Comparison of ENCODE assay signal across 18 cellular contexts in the genomic region with DNA sequence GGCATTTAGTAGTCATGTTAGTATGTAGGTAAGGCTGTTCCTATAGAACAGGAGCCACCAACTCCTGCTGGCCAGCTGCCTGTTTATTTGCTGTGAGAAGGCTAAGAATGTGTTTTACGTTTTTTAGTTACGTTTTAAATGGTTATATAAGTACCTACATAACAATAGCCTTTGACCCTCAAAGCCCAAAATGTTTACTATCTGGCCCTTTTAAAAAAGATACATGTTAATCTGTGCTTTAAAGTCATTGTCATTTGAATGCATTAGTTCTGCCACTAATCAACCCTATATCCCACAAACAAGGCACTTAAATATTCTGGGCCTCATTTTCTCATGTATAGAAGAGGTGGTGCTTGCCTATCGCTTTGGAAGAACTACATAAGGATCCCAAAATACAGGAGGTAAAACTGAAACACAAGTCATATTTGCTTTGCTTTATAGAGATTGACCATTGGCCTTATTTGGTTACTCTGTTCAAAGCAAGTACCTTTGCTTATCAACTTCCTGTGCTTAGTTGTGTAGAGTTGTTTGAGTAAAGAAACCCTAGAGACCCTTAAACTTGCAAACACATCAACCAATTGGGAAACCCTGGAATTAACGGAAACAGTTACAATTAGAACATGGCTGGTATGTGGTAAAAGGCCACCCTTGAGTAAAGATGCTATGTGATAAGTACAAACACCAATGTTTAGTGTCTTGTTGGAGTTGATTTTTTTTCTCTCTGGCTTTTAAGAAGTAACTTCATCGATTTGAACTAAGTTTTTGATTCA. TPM values are rescaled to one million over a fixed set of nuclear protein-coding genes. Genes with fewer than 3 reads are reported as not detected.
DNase-seq lines count a peak whose midpoint lies in the region; ATAC-seq, FAIRE-seq and TF ChIP-seq lines count a peak whose summit lies in the region.
"Had no signal": no experiment of that assay in that cellular context is flagged by ENCODE, and none has a peak within 500 bp of the region (broad histone marks: within the 10 kb centered on the region; RNA-seq: fewer than 3 reads in every experiment).

No MANE protein-coding gene starts in this region.

- H2AFZ ChIP-seq in H1 (ENCODE audit: low read length) = no peak overlapping the region
- H2AFZ ChIP-seq: PC-9 had no signal

- no peaks in the 10 kb centered on the region for H3K23me2 ChIP-seq in H1 (ENCODE audit: low read depth, low read length)

- no peak for FAIRE-seq in H1 (lab: Jason Lieb, UNC)
- FAIRE-seq: GM12891 had no signal

- CTCF ChIA-PET in H1 (lab: Charles Lee; ENCODE audit: partially characterized antibody) = interaction anchor here (0.8 kb wide), 1 partner anchor 34 kb away, joined by 3 read pairs; no protein-coding TSS in a partner anchor
- CTCF ChIA-PET in CD4-positive, alpha-beta memory T cell (lab: Charles Lee; ENCODE audit: partially characterized antibody) = no interaction called here

- no peak overlapping the region for H3K4me3 ChIP-seq in H1 (ENCODE audit: extremely low read depth in 1 of 4, insufficient read depth in 2 of 4, low read depth in 3 of 4, low read length in 4 of 4)
- no peak overlapping the region for H3K4me3 ChIP-seq in right lobe of liver
- no peak overlapping the region for H3K4me3 ChIP-seq in CD4-positive, alpha-beta memory T cell (ENCODE audit: low read length in 2 of 2)
- H3K4me3 ChIP-seq: PC-9 had no signal

- no peaks in the 10 kb centered on the region for H3K36me3 Mint-ChIP-seq in natural killer cell
- peaks cover 27% of the 10 kb centered on the region for H3K36me3 Mint-ChIP-seq in natural killer cell treated with Interleukin-12 subunit alpha and Interleukin-12 subunit beta and Interleukin-15 and Interleukin-18, amount 100 ng/mL, for 72 hours
- peaks cover 56 to 58% of the 10 kb centered on the region in 2 donors for H3K36me3 Mint-ChIP-seq in CD4-positive, alpha-beta memory T cell

- H3K36me3 ChIP-seq in H1 (ENCODE audit: control insufficient read depth in 2 of 4, insufficient read depth in 4 of 4, low read length in 3 of 4) = peaks cover 10 to 45% (median 22%) of the 10 kb centered on the region in 4 experiments
- peaks cover 0 to 3% (median under 1%) of the 10 kb centered on the region in 4 donors for H3K36me3 ChIP-seq in right lobe of liver
- H3K36me3 ChIP-seq in CD4-positive, alpha-beta memory T cell (ENCODE audit: insufficient read depth, low read length) = peaks cover 16% of the 10 kb centered on the region

- no peak overlapping the region for H3K23ac ChIP-seq in H1 (ENCODE audit: insufficient read length)

- WGBS in H1 (ENCODE audit: extremely low coverage in 1 of 2, insufficient coverage in 1 of 2, insufficient read length in 1 of 2, insufficient replicate concordance in 2 of 2, low coverage in 1 of 2, low lambda C conversion rate in 2 of 2, missing lambda C conversion rate in 1 of 2), 2 experiments = 70% methylated on average over 5 of the region's 5 CpGs; no CpG with 5 or more reads in 1 of the 2 experiments
- WGBS in right lobe of liver (ENCODE audit: insufficient coverage, low coverage, low lambda C conversion rate, missing lambda C conversion rate) = 29% methylated on average over 5 of the region's 5 CpGs

- no peak overlapping the region for H3K4me3 Mint-ChIP-seq in natural killer cell
- no peak overlapping the region for H3K4me3 Mint-ChIP-seq in natural killer cell treated with Interleukin-12 subunit alpha and Interleukin-12 subunit beta and Interleukin-15 and Interleukin-18, amount 100 ng/mL, for 72 hours
- no peak overlapping the region for H3K4me3 Mint-ChIP-seq in CD4-positive, alpha-beta memory T cell
- H3K4me3 Mint-ChIP-seq: CD14-positive monocyte, HFFc6 had no signal

- H3K79me2 ChIP-seq in H1 (ENCODE audit: control insufficient read depth in 1 of 2, insufficient read depth in 2 of 2, low read length in 2 of 2) = no peaks in the 10 kb centered on the region

- no peak overlapping the region for H3K18ac ChIP-seq in H1 (ENCODE audit: extremely low read depth, low read length)

- DNase-seq in natural killer cell (no peak), H1 (ENCODE audit: low read depth in 1 of 2, low spot score in 2 of 2) (no peak), right lobe of liver (no peak), NCI-H146 (lab: John Stamatoyannopoulos, UW) (no peak)
- no peak for DNase-seq in natural killer cell treated with Interleukin-12 subunit alpha and Interleukin-12 subunit beta and Interleukin-15 and Interleukin-18, amount 100 ng/mL, for 72 hours (ENCODE audit: low spot score)
- DNase-seq in CD4-positive, alpha-beta memory T cell = no peak
- DNase-seq: DMS79, GOT3, HFFc6, NCI-H1694, NCI-H446, NCI-H774, PC-9 had no signal

- TF ChIP-seq RAD21 in H1 (IDR thresholded peaks at IDR 0.05 in 1 of 2, conservative IDR thresholded peaks at IDR 0.05 in 1 of 2; ENCODE audit: low read depth in 2 of 2, low read length in 2 of 2) = no peak

- no peak overlapping the region for H3K27ac ChIP-seq in H1 (ENCODE audit: low read depth, low read length)
- H3K27ac ChIP-seq in right lobe of liver = peak overlapping the region in 2 of 3 donors; percentile 45 to 85
- no peak overlapping the region for H3K27ac ChIP-seq in CD4-positive, alpha-beta memory T cell (ENCODE audit: low read depth, low read length)
- H3K27ac ChIP-seq: PC-9 had no signal

- H2BK120ac ChIP-seq in H1 (replicated peaks; ENCODE audit: low read depth, low read length) = no peak overlapping the region

- no peak for TF ChIP-seq EP300 in H1 (IDR thresholded peaks at IDR 0.05; ENCODE audit: borderline replicate concordance in 1 of 2, low read depth in 2 of 2, low read length in 2 of 2)

- intact Hi-C loops in natural killer cell (cut with micrococcal nuclease) = no loop called here
- intact Hi-C loops in right lobe of liver (cut with DNase I) = no loop called here
- intact Hi-C loops in CD4-positive, alpha-beta memory T cell (cut with micrococcal nuclease) = no loop called here

- no peak overlapping the region for H3K9ac ChIP-seq in H1 (replicated peaks in 1 of 4; ENCODE audit: extremely low read depth in 1 of 4, low read depth in 3 of 4, low read length in 3 of 4)

- no peaks in the 10 kb centered on the region for H3K9me3 Mint-ChIP-seq in natural killer cell
- no peaks in the 10 kb centered on the region for H3K9me3 Mint-ChIP-seq in natural killer cell treated with Interleukin-12 subunit alpha and Interleukin-12 subunit beta and Interleukin-15 and Interleukin-18, amount 100 ng/mL, for 72 hours
- H3K9me3 Mint-ChIP-seq in CD4-positive, alpha-beta memory T cell = peaks cover 0 to 6% (median 0%) of the 10 kb centered on the region in 8 donors
- H3K9me3 Mint-ChIP-seq: HFFc6 had no signal

- no peaks in the 10 kb centered on the region for H3K27me3 Mint-ChIP-seq in natural killer cell (ENCODE audit: low read depth in 2 of 2)
- H3K27me3 Mint-ChIP-seq in natural killer cell treated with Interleukin-12 subunit alpha and Interleukin-12 subunit beta and Interleukin-15 and Interleukin-18, amount 100 ng/mL, for 72 hours = no peaks in the 10 kb centered on the region
- H3K27me3 Mint-ChIP-seq in CD4-positive, alpha-beta memory T cell = no peaks in the 10 kb centered on the region

- H3K56ac ChIP-seq in H1 (replicated peaks; ENCODE audit: insufficient read length, low read depth, low read length) = no peak overlapping the region

- H2BK20ac ChIP-seq in H1 (ENCODE audit: low read length) = no peak overlapping the region

- no peaks in the 10 kb centered on the region for H3K9me3 ChIP-seq in H1 (ENCODE audit: insufficient read depth in 2 of 2, low read depth in 1 of 2, low read length in 1 of 2)
- H3K9me3 ChIP-seq in right lobe of liver = no peaks in the 10 kb centered on the region
- no peaks in the 10 kb centered on the region for H3K9me3 ChIP-seq in CD4-positive, alpha-beta memory T cell (ENCODE audit: control insufficient read depth in 1 of 2, low read length in 2 of 2)

- H3K4me2 ChIP-seq in H1 (ENCODE audit: insufficient read depth in 1 of 2, low read depth in 2 of 2, low read length in 2 of 2) = no peak overlapping the region
- H3K4me2 ChIP-seq: PC-9 had no signal

- no peak overlapping the region for H2AK5ac ChIP-seq in H1 (ENCODE audit: low read depth, low read length)

- peak overlapping the region; percentile 31 to 47 for H3K27ac Mint-ChIP-seq in natural killer cell
- H3K27ac Mint-ChIP-seq in natural killer cell treated with Interleukin-12 subunit alpha and Interleukin-12 subunit beta and Interleukin-15 and Interleukin-18, amount 100 ng/mL, for 72 hours = no peak overlapping the region
- H3K27ac Mint-ChIP-seq in CD4-positive, alpha-beta memory T cell = peak overlapping the region in 2 of 7 donors; percentile 48 to 62
- H3K27ac Mint-ChIP-seq: HFFc6 had no signal

- TF ChIP-seq POLR2A in H1 (IDR thresholded peaks at IDR 0.05; ENCODE audit: control extremely low read depth in 1 of 2, low read depth in 2 of 2, low read length in 2 of 2) = no peak
- no peak for TF ChIP-seq POLR2A in right lobe of liver (IDR thresholded peaks at IDR 0.05)

- no peak overlapping the region for H2BK15ac ChIP-seq in H1 (ENCODE audit: low read length)

- H3K4me1 ChIP-seq in H1 (replicated peaks in 1 of 4; ENCODE audit: control insufficient read depth in 3 of 4, insufficient read depth in 4 of 4, low read length in 3 of 4) (peaks cover 0 to 3% (median 0%) of the 10 kb centered on the region in 4 experiments; a peak in 2 of 7 replicates), right lobe of liver (peaks cover 0 to 28% (median 8%) of the 10 kb centered on the region in 4 donors)
- H3K4me1 ChIP-seq in CD4-positive, alpha-beta memory T cell (ENCODE audit: insufficient read depth, low read length) = no peaks in the 10 kb centered on the region

- no peak overlapping the region for H4K8ac ChIP-seq in H1 (ENCODE audit: extremely low read depth, insufficient read depth, low read length)

- H3K79me1 ChIP-seq in H1 (ENCODE audit: low read depth, low read length) = no peaks in the 10 kb centered on the region; the same call in 1 of the 2 replicates

- H4K91ac ChIP-seq in H1 (replicated peaks; ENCODE audit: insufficient read length, low read length) = no peak overlapping the region

- H3K14ac ChIP-seq in H1 (ENCODE audit: insufficient read length) = no peak overlapping the region

- H3K27me3 ChIP-seq in H1 (replicated peaks in 1 of 4; ENCODE audit: control insufficient read depth in 3 of 4, extremely low read depth in 1 of 4, insufficient read depth in 3 of 4, low read length in 3 of 4) (no peaks in the 10 kb centered on the region), right lobe of liver (no peaks in the 10 kb centered on the region)
- H3K27me3 ChIP-seq in CD4-positive, alpha-beta memory T cell (ENCODE audit: insufficient read depth, low read length) = no peaks in the 10 kb centered on the region

- peaks cover 0 to 2% of the 10 kb centered on the region in 2 experiments for H4K20me1 ChIP-seq in H1 (replicated peaks in 1 of 2; ENCODE audit: control insufficient read depth in 1 of 2, insufficient read depth in 2 of 2, low read length in 2 of 2)

- H2BK5ac ChIP-seq in H1 (ENCODE audit: low read depth, low read length) = no peak overlapping the region

- H3K4ac ChIP-seq in H1 (replicated peaks; ENCODE audit: insufficient read length, low read depth, low read length) = no peak overlapping the region

- H3K4me1 Mint-ChIP-seq in natural killer cell = peaks cover 0 to 6% of the 10 kb centered on the region in 2 donors
- H3K4me1 Mint-ChIP-seq in natural killer cell treated with Interleukin-12 subunit alpha and Interleukin-12 subunit beta and Interleukin-15 and Interleukin-18, amount 100 ng/mL, for 72 hours (ENCODE audit: low read depth in 2 of 2) = peaks cover 0 to 15% of the 10 kb centered on the region in 2 donors
- H3K4me1 Mint-ChIP-seq in CD4-positive, alpha-beta memory T cell = peaks cover 0 to 5% (median 2%) of the 10 kb centered on the region in 4 donors

- H2BK12ac ChIP-seq in H1 (ENCODE audit: low read depth, low read length) = no peak overlapping the region

- ATAC-seq in natural killer cell (no peak), right lobe of liver (peak; percentile 71 to 87 (median 82)), HG03280 (IDR thresholded peaks at IDR 0.05; ENCODE audit: unreplicated experiment) (no peak)
- ATAC-seq in natural killer cell treated with Interleukin-12 subunit alpha and Interleukin-12 subunit beta and Interleukin-15 and Interleukin-18, amount 100 ng/mL, for 72 hours = no peak

- H4K5ac ChIP-seq in H1 (ENCODE audit: insufficient read length, low read depth, low read length) = peak overlapping the region; percentile 11

- POLR2A ChIA-PET in H1 (lab: Charles Lee; ENCODE audit: partially characterized antibody) = interaction anchor here (1.2 kb wide), 1 partner anchor 11 kb away, joined by 3 read pairs; no protein-coding TSS in a partner anchor
- POLR2A ChIA-PET in CD4-positive, alpha-beta memory T cell (lab: Charles Lee; ENCODE audit: partially characterized antibody) = no interaction called here

- TF ChIP-seq CTCF in natural killer cell (IDR thresholded peaks at IDR 0.05) (no peak), H1 (IDR thresholded peaks at IDR 0.05; ENCODE audit: control extremely low read depth in 1 of 3, insufficient read depth in 1 of 3, low read depth in 1 of 3, low read length in 3 of 3) (no peak), right lobe of liver (IDR thresholded peaks at IDR 0.05) (no peak)

RNA-seq across cellular contexts. Expression of gene TIMM23, which starts 25.9 kb away (rescaled TPM):
- 10 to 100 TPM; 26.9 to 31.5 (median 27.3) TPM for total RNA-seq in natural killer cell
- 10 to 100 TPM; 71.6 to 80.1 TPM for total RNA-seq in natural killer cell treated with Interleukin-12 subunit alpha and Interleukin-12 subunit beta and Interleukin-15 and Interleukin-18, amount 100 ng/mL, for 72 hours
- 101 and 106 TPM in 2 replicates for total RNA-seq in H1 (2021; fragmentation: NEBNext Ultra II Directional; extraction: Animal tissue kit (Norgen Biotek cat#: 25700))
- polyA plus RNA-seq in H1 (2011; rRNA removed) = 83.9 and 130 TPM in 2 replicates
- polyA plus RNA-seq in H1 (2011; cell fraction: cytosol; rRNA removed) = 118 TPM
- polyA plus RNA-seq in H1 (2011; cell fraction: nucleus; rRNA removed) = 28.9 TPM
- polyA plus RNA-seq in H1 (2012, experiment 1 of 2) = 102 to 127 TPM (median 108 TPM) in 4 replicates
- polyA plus RNA-seq in H1 (2012, experiment 2 of 2) = 75.9 TPM
- polyA plus RNA-seq in H1 (2013, experiment 1 of 2) = 101 TPM
- polyA plus RNA-seq in H1 (2013, experiment 2 of 2) = 106 TPM
- 61.1 and 78.1 TPM in 2 replicates for polyA minus RNA-seq in H1 (2011; rRNA and poly(A)+ RNA removed)
- polyA minus RNA-seq in H1 (2011; cell fraction: cytosol; rRNA and poly(A)+ RNA removed) = 47.1 TPM
- polyA minus RNA-seq in H1 (2011; cell fraction: nucleus; rRNA and poly(A)+ RNA removed) = 41.9 TPM
- 10 to 100 TPM; 22.2 to 65.7 (median 30.3) TPM for total RNA-seq in right lobe of liver
- total RNA-seq in CD4-positive, alpha-beta memory T cell = 10 to 100 TPM; 25.0 to 25.5 TPM
- polyA plus RNA-seq in CD4-positive, alpha-beta memory T cell = 10 to 100 TPM; 62.8 to 66.6 TPM

RNA-seq across cellular contexts. Expression of gene NCOA4, which starts 32.2 kb away (rescaled TPM):
- total RNA-seq in natural killer cell = 100 to 1,000 TPM in 2 of 3 donors, 10 to 100 TPM in 1; 88.4 to 104 (median 103) TPM
- total RNA-seq in natural killer cell treated with Interleukin-12 subunit alpha and Interleukin-12 subunit beta and Interleukin-15 and Interleukin-18, amount 100 ng/mL, for 72 hours = 100 to 1,000 TPM; 101 to 129 TPM
- 63.7 and 65.2 TPM in 2 replicates for total RNA-seq in H1 (2021; fragmentation: NEBNext Ultra II Directional; extraction: Animal tissue kit (Norgen Biotek cat#: 25700))
- 19.8 and 28.9 TPM in 2 replicates for polyA plus RNA-seq in H1 (2011; rRNA removed)
- 39.3 TPM for polyA plus RNA-seq in H1 (2011; cell fraction: cytosol; rRNA removed)
- 21.7 TPM for polyA plus RNA-seq in H1 (2011; cell fraction: nucleus; rRNA removed)
- 32.7 to 46.6 TPM (median 37.7 TPM) in 4 replicates for polyA plus RNA-seq in H1 (2012, experiment 1 of 2)
- polyA plus RNA-seq in H1 (2012, experiment 2 of 2) = 4.5 TPM
- polyA plus RNA-seq in H1 (2013, experiment 1 of 2) = 39.2 TPM
- polyA plus RNA-seq in H1 (2013, experiment 2 of 2) = 37.6 TPM
- 100 and 135 TPM in 2 replicates for polyA minus RNA-seq in H1 (2011; rRNA and poly(A)+ RNA removed)
- 39.9 TPM for polyA minus RNA-seq in H1 (2011; cell fraction: cytosol; rRNA and poly(A)+ RNA removed)
- 31.0 TPM for polyA minus RNA-seq in H1 (2011; cell fraction: nucleus; rRNA and poly(A)+ RNA removed)
- 100 to 1,000 TPM; 130 to 224 (median 201) TPM for total RNA-seq in right lobe of liver
- 10 to 100 TPM; 71.1 to 71.9 TPM for total RNA-seq in CD4-positive, alpha-beta memory T cell
- polyA plus RNA-seq in CD4-positive, alpha-beta memory T cell = 100 to 1,000 TPM; 165 to 246 TPM

RNA-seq across cellular contexts. Expression of gene MSMB, which starts 47.9 kb away (rescaled TPM):
- total RNA-seq in natural killer cell (not detected), right lobe of liver (under 1 TPM in 1 of 6 experiments, not detected in 5; 0.84 TPM)
- not detected for total RNA-seq in natural killer cell treated with Interleukin-12 subunit alpha and Interleukin-12 subunit beta and Interleukin-15 and Interleukin-18, amount 100 ng/mL, for 72 hours
- not detected in 2 replicates for total RNA-seq in H1 (2021; fragmentation: NEBNext Ultra II Directional; extraction: Animal tissue kit (Norgen Biotek cat#: 25700))
- not detected in 2 replicates for polyA plus RNA-seq in H1 (2011; rRNA removed)
- polyA plus RNA-seq in H1 (2011; cell fraction: cytosol; rRNA removed) = not detected
- not detected for polyA plus RNA-seq in H1 (2011; cell fraction: nucleus; rRNA removed)
- polyA plus RNA-seq in H1 (2012, experiment 1 of 2) = not detected in 4 replicates
- not detected for polyA plus RNA-seq in H1 (2012, experiment 2 of 2)
- not detected for polyA plus RNA-seq in H1 (2013, experiment 1 of 2)
- not detected for polyA plus RNA-seq in H1 (2013, experiment 2 of 2)
- not detected in 2 replicates for polyA minus RNA-seq in H1 (2011; rRNA and poly(A)+ RNA removed)
- polyA minus RNA-seq in H1 (2011; cell fraction: cytosol; rRNA and poly(A)+ RNA removed) = not detected
- polyA minus RNA-seq in H1 (2011; cell fraction: nucleus; rRNA and poly(A)+ RNA removed) = not detected
- total RNA-seq in CD4-positive, alpha-beta memory T cell = not detected
- polyA plus RNA-seq in CD4-positive, alpha-beta memory T cell = not detected
- total RNA-seq: A673, G401, PC-9 had no signal
- polyA plus RNA-seq: CD14-positive monocyte had no signal

Comparison
In these comparisons a context has a peak if more than half of its experiments do, and no peak if none do; other contexts are left out.
1. H3K27ac Mint-ChIP-seq: peak in natural killer cell (2 of 2); none in natural killer cell treated with Interleukin-12 subunit alpha and Interleukin-12 subunit beta and Interleukin-15 and Interleukin-18, amount 100 ng/mL, for 72 hours (0 of 2).
2. ATAC-seq: peak in right lobe of liver (4 of 4); none in natural killer cell (0 of 3), natural killer cell treated with Interleukin-12 subunit alpha and Interleukin-12 subunit beta and Interleukin-15 and Interleukin-18, amount 100 ng/mL, for 72 hours (0 of 2) and HG03280 (single experiment).
3. H3K27ac ChIP-seq: peak in right lobe of liver (2 of 3); none in H1 (single experiment) and CD4-positive, alpha-beta memory T cell (single experiment).